ENCODE assay signal across 8 cellular contexts in genomic region chr16:22297871-22298733, GRCh38. TPM values are rescaled to one million over a fixed set of nuclear protein-coding genes. Genes with fewer than 3 reads are reported as not detected.
DNase-seq lines count a peak whose midpoint lies in the region; ATAC-seq, FAIRE-seq and TF ChIP-seq lines count a peak whose summit lies in the region.

No MANE protein-coding gene starts in this region.

- H3K27me3 ChIP-seq in Caco-2 (replicated peaks; ENCODE audit: control insufficient read depth, insufficient read depth, low read length) (no peaks in the 10 kb centered on the region), KMS-11 (ENCODE audit: insufficient read depth, low read depth) (no peaks in the 10 kb centered on the region)

- H3K27ac ChIP-seq in KMS-11, result peak overlapping the region; percentile 95

- peak overlapping the region; percentile 83 for H3K27ac Mint-ChIP-seq in Caco-2 (ENCODE audit: unreplicated experiment)
- H3K27ac Mint-ChIP-seq in activated T-helper 1 cell treated with anti-CD3 and anti-CD28 coated beads, Interleukin-12 subunit alpha, Interleukin-12 subunit beta, Interleukin-2, Interleukin-4 antibody, amounts not matched to agents 30 ng/mL and 10 ng/mL and 1 ng/mL, durations not matched to agents 14 hours and 24 hours and 36 hours, result peak overlapping the region; percentile 90
- peak overlapping the region; percentile 93 to 96 for H3K27ac Mint-ChIP-seq in natural killer cell treated with Interleukin-12 subunit alpha and Interleukin-12 subunit beta and Interleukin-15 and Interleukin-18, amount 100 ng/mL, for 72 hours

- no peaks in the 10 kb centered on the region for H3K9me3 ChIP-seq in Caco-2

- H3K4me1 Mint-ChIP-seq in Caco-2 (ENCODE audit: low read depth, unreplicated experiment), result peaks cover 13% of the 10 kb centered on the region
- peaks cover 46% of the 10 kb centered on the region for H3K4me1 Mint-ChIP-seq in activated T-helper 1 cell treated with anti-CD3 and anti-CD28 coated beads, Interleukin-12 subunit alpha, Interleukin-12 subunit beta, Interleukin-2, Interleukin-4 antibody, amounts not matched to agents 30 ng/mL and 10 ng/mL and 1 ng/mL, durations not matched to agents 14 hours and 24 hours and 36 hours (ENCODE audit: low read depth)
- H3K4me1 Mint-ChIP-seq in natural killer cell treated with Interleukin-12 subunit alpha and Interleukin-12 subunit beta and Interleukin-15 and Interleukin-18, amount 100 ng/mL, for 72 hours (ENCODE audit: low read depth in 2 of 2), result peaks cover 46 to 54% of the 10 kb centered on the region in 2 donors

- TF ChIP-seq CTCF in Caco-2 (IDR thresholded peaks at IDR 0.05; ENCODE audit: insufficient read depth in 1 of 2, low read depth in 1 of 2, low read length in 1 of 2, severe bottlenecking in 1 of 2, unreplicated experiment in 1 of 2) (no peak), KMS-11 (conservative IDR thresholded peaks at IDR 0.05; ENCODE audit: low read depth, low read length) (no peak)

- peak; percentile 57 for FAIRE-seq in RCC 7860 (lab: Jason Lieb, UNC)

- BruUV-seq in Caco-2 (replicated peaks; lab: Mats Ljungman, UMichigan), result TSS peak; percentile 96

- H2AFZ ChIP-seq in KMS-11 (ENCODE audit: low read depth), result peak overlapping the region; percentile 21; the same call in 1 of the 2 replicates

- peak overlapping the region; percentile 82 for H3K4me3 Mint-ChIP-seq in Caco-2 (ENCODE audit: unreplicated experiment)
- peak overlapping the region; percentile 94 for H3K4me3 Mint-ChIP-seq in activated T-helper 1 cell treated with anti-CD3 and anti-CD28 coated beads, Interleukin-12 subunit alpha, Interleukin-12 subunit beta, Interleukin-2, Interleukin-4 antibody, amounts not matched to agents 30 ng/mL and 10 ng/mL and 1 ng/mL, durations not matched to agents 14 hours and 24 hours and 36 hours
- H3K4me3 Mint-ChIP-seq in natural killer cell treated with Interleukin-12 subunit alpha and Interleukin-12 subunit beta and Interleukin-15 and Interleukin-18, amount 100 ng/mL, for 72 hours, result peak overlapping the region; percentile 92

- H3K4me2 ChIP-seq in KMS-11, result peak overlapping the region; percentile 80

- DNase-seq in Caco-2 (peak; percentile 76), RCC 7860 (ENCODE audit: low spot score) (peak; percentile 96), fibroblast of peridontal ligament (ENCODE audit: extremely low read depth) (peak; percentile 97)
- peak; percentile 73 for DNase-seq in activated T-helper 1 cell treated with anti-CD3 and anti-CD28 coated beads, Interleukin-12 subunit alpha, Interleukin-12 subunit beta, Interleukin-2, Interleukin-4 antibody, amounts not matched to agents 30 ng/mL and 10 ng/mL and 1 ng/mL, durations not matched to agents 14 hours and 24 hours and 36 hours (ENCODE audit: low spot score)
- DNase-seq in natural killer cell treated with Interleukin-12 subunit alpha and Interleukin-12 subunit beta and Interleukin-15 and Interleukin-18, amount 100 ng/mL, for 72 hours (ENCODE audit: low spot score), result peak; percentile 85
- peak; percentile 62 to 94 (median 79) for DNase-seq in stimulated activated naive CD4-positive, alpha-beta T cell (lab: John Stamatoyannopoulos, UW)

- peaks cover 45% of the 10 kb centered on the region for H3K36me3 Mint-ChIP-seq in Caco-2 (ENCODE audit: insufficient read depth, unreplicated experiment)
- H3K36me3 Mint-ChIP-seq in activated T-helper 1 cell treated with anti-CD3 and anti-CD28 coated beads, Interleukin-12 subunit alpha, Interleukin-12 subunit beta, Interleukin-2, Interleukin-4 antibody, amounts not matched to agents 30 ng/mL and 10 ng/mL and 1 ng/mL, durations not matched to agents 14 hours and 24 hours and 36 hours (ENCODE audit: low read depth), result peaks cover 8% of the 10 kb centered on the region
- no peaks in the 10 kb centered on the region for H3K36me3 Mint-ChIP-seq in natural killer cell treated with Interleukin-12 subunit alpha and Interleukin-12 subunit beta and Interleukin-15 and Interleukin-18, amount 100 ng/mL, for 72 hours

- intact Hi-C loops in Caco-2 (cut with micrococcal nuclease; ENCODE audit: unreplicated experiment), result loop anchor here (1.0 to 5.0 kb wide), 5 partner anchors 71 to 296 kb away; partner anchors contain the start of genes EEF2K and PDZD9
- intact Hi-C loops in activated T-helper 1 cell treated with anti-CD3 and anti-CD28 coated beads, Interleukin-12 subunit alpha, Interleukin-12 subunit beta, Interleukin-2, Interleukin-4 antibody, amounts not matched to agents 30 ng/mL and 10 ng/mL and 1 ng/mL, durations not matched to agents 14 hours and 24 hours and 36 hours (cut with micrococcal nuclease), result loop anchor here (1.0 to 2.0 kb wide), 10 partner anchors 55 to 697 kb away; partner anchors contain the start of genes CDR2, EEF2K, PDZD9 and UQCRC2

- peak overlapping the region; percentile 96 for H3K9ac ChIP-seq in KMS-11

- CTCF ChIA-PET in Caco-2 (lab: Charles Lee), result interaction anchor here (1.1 kb wide), 1 partner anchor 92 kb away, joined by 5 read pairs; the partner anchor contains the start of gene EEF2K

- H3K36me3 ChIP-seq in Caco-2 (ENCODE audit: control insufficient read depth, insufficient read depth, low read length), result no peaks in the 10 kb centered on the region
- H3K36me3 ChIP-seq in KMS-11 (ENCODE audit: insufficient read depth), result no peaks in the 10 kb centered on the region; the same call in 1 of the 2 replicates

- peaks cover 14% of the 10 kb centered on the region; the same call in 1 of the 2 replicates for H4K20me1 ChIP-seq in KMS-11 (ENCODE audit: insufficient read depth)

- POLR2A ChIA-PET in Caco-2 (lab: Charles Lee), result interaction anchor here (1.1 kb wide), 1 partner anchor 77 kb away, joined by 3 read pairs; no protein-coding TSS in a partner anchor

- H3K79me2 ChIP-seq in KMS-11 (ENCODE audit: insufficient read depth, low read depth), result peaks cover 55% of the 10 kb centered on the region

- H3K4me1 ChIP-seq in Caco-2 (peaks cover 5% of the 10 kb centered on the region), KMS-11 (ENCODE audit: low read depth, poor library complexity, severe bottlenecking) (peaks cover 26% of the 10 kb centered on the region)

- ATAC-seq in GM21619 (IDR thresholded peaks at IDR 0.05; ENCODE audit: unreplicated experiment), result peak; percentile 40
- peak; percentile 60 to 66 for ATAC-seq in natural killer cell treated with Interleukin-12 subunit alpha and Interleukin-12 subunit beta and Interleukin-15 and Interleukin-18, amount 100 ng/mL, for 72 hours

- peak overlapping the region; percentile 77 for H3K4me3 ChIP-seq in Caco-2 (ENCODE audit: low read depth, low read length)
- H3K4me3 ChIP-seq in KMS-11 (IDR thresholded peaks at IDR 0.05; ENCODE audit: insufficient read depth, low read depth, low read length), result peak overlapping the region; percentile 43

- H3K9me3 Mint-ChIP-seq in Caco-2 (ENCODE audit: unreplicated experiment), result no peaks in the 10 kb centered on the region
- no peaks in the 10 kb centered on the region for H3K9me3 Mint-ChIP-seq in activated T-helper 1 cell treated with anti-CD3 and anti-CD28 coated beads, Interleukin-12 subunit alpha, Interleukin-12 subunit beta, Interleukin-2, Interleukin-4 antibody, amounts not matched to agents 30 ng/mL and 10 ng/mL and 1 ng/mL, durations not matched to agents 14 hours and 24 hours and 36 hours
- H3K9me3 Mint-ChIP-seq in natural killer cell treated with Interleukin-12 subunit alpha and Interleukin-12 subunit beta and Interleukin-15 and Interleukin-18, amount 100 ng/mL, for 72 hours, result no peaks in the 10 kb centered on the region

- no peaks in the 10 kb centered on the region for H3K27me3 Mint-ChIP-seq in Caco-2 (ENCODE audit: insufficient read depth, unreplicated experiment)
- peaks cover 3% of the 10 kb centered on the region for H3K27me3 Mint-ChIP-seq in activated T-helper 1 cell treated with anti-CD3 and anti-CD28 coated beads, Interleukin-12 subunit alpha, Interleukin-12 subunit beta, Interleukin-2, Interleukin-4 antibody, amounts not matched to agents 30 ng/mL and 10 ng/mL and 1 ng/mL, durations not matched to agents 14 hours and 24 hours and 36 hours (ENCODE audit: insufficient read depth)
- no peaks in the 10 kb centered on the region for H3K27me3 Mint-ChIP-seq in natural killer cell treated with Interleukin-12 subunit alpha and Interleukin-12 subunit beta and Interleukin-15 and Interleukin-18, amount 100 ng/mL, for 72 hours

RNA-seq across cellular contexts. Expression of gene POLR3E, which starts 0.9 kb away (rescaled TPM):
- 68.7 and 70.8 TPM in 2 replicates for total RNA-seq in Caco-2 (2022)
- 107 and 111 TPM in 2 replicates for total RNA-seq in activated T-helper 1 cell treated with anti-CD3 and anti-CD28 coated beads, Interleukin-12 subunit alpha, Interleukin-12 subunit beta, Interleukin-2, Interleukin-4 antibody, amounts not matched to agents 30 ng/mL and 10 ng/mL and 1 ng/mL, durations not matched to agents 14 hours and 24 hours and 36 hours
- total RNA-seq in natural killer cell treated with Interleukin-12 subunit alpha and Interleukin-12 subunit beta and Interleukin-15 and Interleukin-18, amount 100 ng/mL, for 72 hours, result 100 to 1,000 TPM in 1 of 2 donors, 10 to 100 TPM in 1; 54.7 to 114 TPM

Comparison
In these comparisons a context has a peak if more than half of its experiments do, and no peak if none do; other contexts are left out.
1. Peak in every context shown above with its lines: DNase-seq, ATAC-seq, H3K4me3 ChIP-seq and H3K27ac ChIP-seq.